ENCODE assay signal across 13 cellular contexts in genomic region chr4:97496298-97496873, GRCh38.
A peak's percentile ranks its signal among the peaks of the same experiment; 100 is the strongest.
DNase-seq lines count a peak whose midpoint lies in the region; ATAC-seq and TF ChIP-seq lines count a peak whose summit lies in the region.
"Had no signal": no experiment of that assay in that cellular context is flagged by ENCODE, and none has a peak within 500 bp of the region (broad histone marks: within the 10 kb centered on the region; RNA-seq: fewer than 3 reads in every experiment).

No MANE protein-coding gene starts in this region.

- no peaks in the 10 kb centered on the region for H3K36me3 Mint-ChIP-seq in progenitor cell of endocrine pancreas (ENCODE audit: insufficient read depth)
- no peaks in the 10 kb centered on the region for H3K36me3 Mint-ChIP-seq in naive thymus-derived CD8-positive, alpha-beta T cell

- H3K4me1 ChIP-seq in HUES64 (ENCODE audit: insufficient read depth, low read length), result peaks cover 65% of the 10 kb centered on the region

- no peaks in the 10 kb centered on the region for H3K9me3 Mint-ChIP-seq in progenitor cell of endocrine pancreas (ENCODE audit: low read depth)
- peaks cover 0 to 9% (median 4%) of the 10 kb centered on the region in 9 donors for H3K9me3 Mint-ChIP-seq in naive thymus-derived CD8-positive, alpha-beta T cell
- H3K9me3 Mint-ChIP-seq: T-helper 1 cell treated with Interleukin-12 subunit alpha and Interleukin-12 subunit beta and Interleukin-4 antibody, amounts not matched to agents 30 μg/mL and 1 μg/mL, for 36 hours had no signal

- H3K27ac Mint-ChIP-seq in progenitor cell of endocrine pancreas, result peak overlapping the region; percentile 25
- no peak overlapping the region for H3K27ac Mint-ChIP-seq in naive thymus-derived CD8-positive, alpha-beta T cell
- H3K27ac Mint-ChIP-seq: CD4-positive, alpha-beta T cell; T-helper 1 cell treated with Interleukin-12 subunit alpha and Interleukin-12 subunit beta and Interleukin-4 antibody, amounts not matched to agents 30 μg/mL and 1 μg/mL, for 36 hours had no signal

- 80% methylated on average over 3 of the region's 3 CpGs for WGBS in HUES64

- no peaks in the 10 kb centered on the region for H3K27me3 ChIP-seq in HUES64 (ENCODE audit: insufficient read depth, low read length)

- H3K4me3 ChIP-seq in HUES64 (ENCODE audit: low read length), result no peak overlapping the region
- H3K4me3 ChIP-seq: skin epidermis, thoracic aorta had no signal

- DNase-seq in glomerular visceral epithelial cell (ENCODE audit: extremely low spot score), result peak; percentile 6
- no peak for DNase-seq in progenitor cell of endocrine pancreas (ENCODE audit: low spot score, unreplicated experiment)
- no peak for DNase-seq in stimulated activated CD4-positive, alpha-beta T cell treated with anti-CD3 and anti-CD28 coated beads, Interleukin-1b, Interleukin-23, amount 100 ng/mL, for 48 hours
- no peak for DNase-seq in stimulated activated CD4-positive, alpha-beta T cell treated with anti-CD3 and anti-CD28 coated beads, Interleukin-2, amount 100 ng/mL, for 48 hours
- DNase-seq in naive thymus-derived CD8-positive, alpha-beta T cell, result no peak
- DNase-seq: CD4-positive, alpha-beta T cell; NCI-H2171 treated with DMSO at 0.1 percent for 48 hours had no signal

- H3K9me3 ChIP-seq in HUES64 (ENCODE audit: insufficient read depth, low read depth, low read length), result no peaks in the 10 kb centered on the region
- H3K9me3 ChIP-seq: thoracic aorta had no signal

- ATAC-seq in SK-N-SH treated with all-trans-retinoic acid at 6 μM for 48 hours, result peak; percentile 50; the same call in 2 of the 3 replicates
- ATAC-seq in naive thymus-derived CD8-positive, alpha-beta T cell, result no peak
- ATAC-seq: esophagus mucosa had no signal

- H3K27ac ChIP-seq in HUES64 (ENCODE audit: low read depth, low read length), result peak overlapping the region; percentile 38; the same call in 1 of the 2 replicates
- H3K27ac ChIP-seq: skin epidermis, thoracic aorta had no signal

- POLR2A ChIA-PET in naive thymus-derived CD8-positive, alpha-beta T cell (lab: Charles Lee), result no interaction called here

- no peak overlapping the region for H3K4me3 Mint-ChIP-seq in progenitor cell of endocrine pancreas (ENCODE audit: low read depth)
- H3K4me3 Mint-ChIP-seq in naive thymus-derived CD8-positive, alpha-beta T cell, result no peak overlapping the region
- H3K4me3 Mint-ChIP-seq: CD4-positive, alpha-beta T cell; T-helper 1 cell treated with Interleukin-12 subunit alpha and Interleukin-12 subunit beta and Interleukin-4 antibody, amounts not matched to agents 30 μg/mL and 1 μg/mL, for 36 hours had no signal

- TF ChIP-seq CTCF in progenitor cell of endocrine pancreas (IDR thresholded peaks at IDR 0.05; ENCODE audit: unreplicated experiment), result no peak

- no peaks in the 10 kb centered on the region for H3K36me3 ChIP-seq in HUES64 (ENCODE audit: insufficient read depth, low read length)
- H3K36me3 ChIP-seq: thoracic aorta had no signal

- H3K27me3 Mint-ChIP-seq in progenitor cell of endocrine pancreas, result no peaks in the 10 kb centered on the region
- no peaks in the 10 kb centered on the region for H3K27me3 Mint-ChIP-seq in naive thymus-derived CD8-positive, alpha-beta T cell
- H3K27me3 Mint-ChIP-seq: CD4-positive, alpha-beta T cell had no signal

- peaks cover 30% of the 10 kb centered on the region for H3K4me1 Mint-ChIP-seq in progenitor cell of endocrine pancreas (ENCODE audit: low read depth)
- H3K4me1 Mint-ChIP-seq in naive thymus-derived CD8-positive, alpha-beta T cell, result no peaks in the 10 kb centered on the region

- H3K9ac ChIP-seq in HUES64 (ENCODE audit: low read depth, low read length), result peak overlapping the region; percentile 30; the same call in 1 of the 2 replicates

TF ChIP-seq in SK-N-SH treated with all-trans-retinoic acid at 6 μM for 48 hours, 23 proteins besides CTCF, POLR2A, EP300 and RAD21:
- TF ChIP-seq SNAI2 (CRISPR knock-in tag; IDR thresholded peaks at IDR 0.05) (no peak), ISL1 (CRISPR knock-in tag; IDR thresholded peaks at IDR 0.05) (peak; percentile 25; the same call in 1 of the 2 replicates)
TF ChIP-seq in SK-N-SH treated with all-trans-retinoic acid at 6 μM for 48 hours: peak in this region for 1.
